6 cellular contexts compared by ENCODE assay signal in the genomic region with DNA sequence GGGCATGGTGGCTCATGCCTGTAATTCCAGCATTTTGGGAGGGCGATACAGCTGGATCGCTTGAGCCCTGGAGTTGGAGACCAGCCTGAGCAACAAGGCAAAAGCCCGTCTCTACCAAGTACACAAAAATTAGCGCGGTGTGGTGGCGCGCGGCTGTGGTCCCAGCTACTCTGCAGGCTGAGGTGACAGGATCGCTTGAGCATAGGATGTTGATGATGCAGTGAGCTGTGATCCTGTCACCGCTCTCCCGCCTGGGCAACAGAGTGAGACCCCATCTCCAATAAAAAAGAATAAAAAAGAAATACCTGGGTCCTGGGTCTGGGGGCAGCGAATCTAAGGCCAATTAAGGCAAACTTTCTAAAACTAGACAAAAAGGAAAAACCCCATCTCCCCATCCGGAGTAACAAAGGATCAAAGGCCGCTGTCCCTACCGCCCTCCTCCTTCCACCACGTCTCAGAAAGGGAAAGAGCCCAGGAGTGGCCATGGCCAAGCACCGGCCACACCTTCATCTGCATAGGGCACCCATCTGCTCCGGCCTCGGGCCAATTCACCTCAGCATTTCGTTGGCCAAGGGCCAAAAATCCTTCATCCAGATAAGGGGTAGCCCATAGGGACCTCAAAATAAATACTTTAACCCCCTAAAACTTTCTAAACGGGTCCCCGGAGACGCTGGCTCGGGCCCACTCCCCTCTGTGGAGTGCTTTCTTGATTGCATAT. TPM values are rescaled to one million over a fixed set of nuclear protein-coding genes. Genes with fewer than 3 reads are reported as not detected.
DNase-seq lines count a peak whose midpoint lies in the region; ATAC-seq and TF ChIP-seq lines count a peak whose summit lies in the region.

No MANE protein-coding gene starts in this region.

- H3K36me3 ChIP-seq in HUES64 (ENCODE audit: insufficient read depth, low read length) (peaks cover 31% of the 10 kb centered on the region), mammary epithelial cell (ENCODE audit: insufficient read depth, low read length) (peaks cover 3% of the 10 kb centered on the region)

- H2AFZ ChIP-seq in mammary epithelial cell (ENCODE audit: low read depth, low read length), result peak overlapping the region; percentile 98

- peak overlapping the region; percentile 86 to 98 (median 94) for H3K4me3 Mint-ChIP-seq in naive thymus-derived CD8-positive, alpha-beta T cell

- no peak for TF ChIP-seq CTCF in mammary epithelial cell (conservative IDR thresholded peaks at IDR 0.05 in 1 of 2, IDR thresholded peaks at IDR 0.05 in 1 of 2; ENCODE audit: extremely low read depth in 1 of 2, insufficient read depth in 1 of 2, low read depth in 1 of 2, low read length in 2 of 2)

- H3K27me3 ChIP-seq in HUES64 (ENCODE audit: insufficient read depth, low read length), result no peaks in the 10 kb centered on the region
- H3K27me3 ChIP-seq in mammary epithelial cell (ENCODE audit: insufficient read depth, low read length), result no peaks in the 10 kb centered on the region

- in situ Hi-C loops in Caki2 (cut with HindIII; ENCODE audit: low pct_unique_long_range_greater_than_20kb, low sequenced_read_pairs) (no loop called here), mammary epithelial cell (cut with MboI; ENCODE audit: low sequenced_read_pairs in 2 of 2) (no loop called here)

- H3K27ac Mint-ChIP-seq in naive thymus-derived CD8-positive, alpha-beta T cell, result peak overlapping the region; percentile 48 to 97 (median 93)

- H3K27me3 Mint-ChIP-seq in naive thymus-derived CD8-positive, alpha-beta T cell, result no peaks in the 10 kb centered on the region

- BruUV-seq in mammary epithelial cell (replicated peaks; lab: Mats Ljungman, UMichigan), result no TSS peak

- H3K4me1 Mint-ChIP-seq in naive thymus-derived CD8-positive, alpha-beta T cell, result peaks cover 8 to 31% (median 24%) of the 10 kb centered on the region in 4 donors

- H3K9me3 Mint-ChIP-seq in naive thymus-derived CD8-positive, alpha-beta T cell, result peaks cover 0 to 17% (median 3%) of the 10 kb centered on the region in 9 donors

- POLR2A ChIA-PET in naive thymus-derived CD8-positive, alpha-beta T cell (lab: Charles Lee), result no interaction called here

- ATAC-seq in naive thymus-derived CD8-positive, alpha-beta T cell, result no peak
- no peak for ATAC-seq in GM18517 (IDR thresholded peaks at IDR 0.05; ENCODE audit: unreplicated experiment)

- H3K9me3 ChIP-seq in HUES64 (ENCODE audit: insufficient read depth, low read depth, low read length) (no peaks in the 10 kb centered on the region), mammary epithelial cell (replicated peaks; ENCODE audit: insufficient read depth, low read length) (peaks cover 3% of the 10 kb centered on the region)

- 39% methylated on average over 22 of the region's 24 CpGs for WGBS in HUES64
- 50% methylated on average over 23 of the region's 24 CpGs for WGBS in mammary epithelial cell (ENCODE audit: low coverage, missing lambda C conversion rate)

- peak overlapping the region; percentile 86 for H3K4me2 ChIP-seq in mammary epithelial cell (ENCODE audit: insufficient read depth, low read depth, low read length)

- no peaks in the 10 kb centered on the region for H4K20me1 ChIP-seq in mammary epithelial cell (ENCODE audit: insufficient read depth, low read length)

- H3K27ac ChIP-seq in HUES64 (ENCODE audit: low read depth, low read length) (peak overlapping the region; percentile 93), mammary epithelial cell (ENCODE audit: insufficient read depth, low read depth, low read length) (peak overlapping the region; percentile 80)

- H3K79me2 ChIP-seq in mammary epithelial cell (ENCODE audit: insufficient read depth, low read length), result peaks cover 35% of the 10 kb centered on the region

- H3K4me1 ChIP-seq in HUES64 (ENCODE audit: insufficient read depth, low read length), result peaks cover 9% of the 10 kb centered on the region; the same call in 1 of the 2 replicates
- no peaks in the 10 kb centered on the region for H3K4me1 ChIP-seq in mammary epithelial cell (ENCODE audit: insufficient read depth, low read length)

- H3K9ac ChIP-seq in HUES64 (ENCODE audit: low read depth, low read length) (peak overlapping the region; percentile 95), mammary epithelial cell (ENCODE audit: insufficient read depth, low read length) (peak overlapping the region; percentile 88)

- intact Hi-C loops in mammary epithelial cell (cut with micrococcal nuclease), result loop anchor here (1.0 to 5.0 kb wide), 5 partner anchors 26 to 96 kb away; a partner anchor contains a TSS

- CTCF ChIA-PET in mammary epithelial cell (lab: Charles Lee; ENCODE audit: low non-redundant PET), result no interaction called here

- dilution Hi-C loops in mammary epithelial cell (cut with HindIII; ENCODE audit: low sequenced_read_pairs), result no loop called here

- peaks cover 8 to 51% (median 32%) of the 10 kb centered on the region in 3 donors for H3K36me3 Mint-ChIP-seq in naive thymus-derived CD8-positive, alpha-beta T cell

- H3K4me3 ChIP-seq in HUES64 (ENCODE audit: low read length), result peak overlapping the region; percentile 92
- peak overlapping the region; percentile 62 to 95 (median 70) for H3K4me3 ChIP-seq in mammary epithelial cell (replicated peaks in 1 of 3; ENCODE audit: insufficient read depth in 1 of 3, low read depth in 2 of 3, low read length in 3 of 3)

- peak; percentile 67 for DNase-seq in Caki2 (ENCODE audit: low read depth)
- DNase-seq in mammary epithelial cell, result peak; percentile 21
- DNase-seq in naive thymus-derived CD8-positive, alpha-beta T cell, result peak in 2 of 10 donors; percentile 1 to 13
- DNase-seq in OCI-M2 (lab: John Stamatoyannopoulos, UW; ENCODE audit: unreplicated experiment), result no peak

RNA-seq across cellular contexts. Expression of a gene that starts 0.8 kb away (rescaled TPM):
- total RNA-seq in Caki2 (2014; rRNA removed; shearing (Covaris generic); ENCODE audit: low replicate concordance), result 4.3 and 11.8 TPM in 2 replicates
- polyA plus RNA-seq in HUES64 (2013, experiment 1 of 2), result 13.9 TPM
- 17.0 TPM for polyA plus RNA-seq in HUES64 (2013, experiment 2 of 2)
- total RNA-seq in mammary epithelial cell, result 10 to 100 TPM; 13.3 to 18.5 TPM
- 9.8 TPM for polyA plus RNA-seq in mammary epithelial cell
- 12.4 TPM for polyA minus RNA-seq in mammary epithelial cell
- total RNA-seq in naive thymus-derived CD8-positive, alpha-beta T cell, result 10 to 100 TPM; 25.8 TPM
- 1 to 10 TPM; 5.8 to 8.4 (median 6.1) TPM for polyA plus RNA-seq in naive thymus-derived CD8-positive, alpha-beta T cell

RNA-seq across cellular contexts. Expression of a gene that starts 26.6 kb away (rescaled TPM):
- total RNA-seq in Caki2 (2014; rRNA removed; shearing (Covaris generic); ENCODE audit: low replicate concordance), result 2.8 and 4.3 TPM in 2 replicates
- 4.9 TPM for polyA plus RNA-seq in HUES64 (2013, experiment 1 of 2)
- polyA plus RNA-seq in HUES64 (2013, experiment 2 of 2), result 5.3 TPM
- 1 to 10 TPM; 5.7 to 6.0 TPM for total RNA-seq in mammary epithelial cell
- 2.3 TPM for polyA plus RNA-seq in mammary epithelial cell
- 9.3 TPM for polyA minus RNA-seq in mammary epithelial cell
- 10 to 100 TPM in 1 of 2 experiments, 1 to 10 TPM in 1; 9.5 to 10.5 TPM for total RNA-seq in naive thymus-derived CD8-positive, alpha-beta T cell
- 1 to 10 TPM in 2 of 3 donors, under 1 TPM in 1; 0.85 to 2.4 (median 1.7) TPM for polyA plus RNA-seq in naive thymus-derived CD8-positive, alpha-beta T cell

RNA-seq across cellular contexts. Expression of a gene that starts 39.2 kb away (rescaled TPM):
- total RNA-seq in Caki2 (2014; rRNA removed; shearing (Covaris generic); ENCODE audit: low replicate concordance), result 30.9 and 36.6 TPM in 2 replicates
- polyA plus RNA-seq in HUES64 (2013, experiment 1 of 2), result 21.4 TPM
- polyA plus RNA-seq in HUES64 (2013, experiment 2 of 2), result 22.2 TPM
- total RNA-seq in mammary epithelial cell, result 10 to 100 TPM; 12.7 to 24.7 TPM
- polyA plus RNA-seq in mammary epithelial cell, result 10.2 TPM
- 3.6 TPM for polyA minus RNA-seq in mammary epithelial cell
- 10 to 100 TPM; 21.6 to 31.2 TPM for total RNA-seq in naive thymus-derived CD8-positive, alpha-beta T cell
- 10 to 100 TPM; 15.2 to 21.3 (median 16.5) TPM for polyA plus RNA-seq in naive thymus-derived CD8-positive, alpha-beta T cell
